Comparison of ENCODE assay signal across 8 cellular contexts in genomic region chr11:1693327-1694063, GRCh38. TPM values are rescaled to one million over a fixed set of nuclear protein-coding genes. Genes with fewer than 3 reads are reported as not detected.
DNase-seq lines count a peak whose midpoint lies in the region; ATAC-seq and FAIRE-seq lines count a peak whose summit lies in the region.

No MANE protein-coding gene starts in this region.

- no peak for FAIRE-seq in GM19239 (lab: Jason Lieb, UNC)

- ATAC-seq in left colon (peak; percentile 81), GM19328 (IDR thresholded peaks at IDR 0.05; ENCODE audit: unreplicated experiment) (no peak)

- DNase-seq in A172 (ENCODE audit: low spot score) (peak; percentile 51), GM19239 (ENCODE audit: insufficient read length, low spot score) (peak; percentile 80), NCI-H2171 treated with DMSO at 0.1 percent for 48 hours (lab: John Stamatoyannopoulos, UW) (peak; percentile 46), dedifferentiated amniotic fluid mesenchymal stem cell (ENCODE audit: extremely low spot score) (peak; percentile 44), left colon (peak; percentile 55 to 80)
- peak; percentile 68 for DNase-seq in activated CD4-positive, alpha-beta T cell treated with anti-CD3 and anti-CD28 coated beads, Interleukin-2, amount 50 U/mL, for 1 hour
- peak; percentile 40 to 62 for DNase-seq in stimulated activated CD4-positive, alpha-beta T cell treated with anti-CD3 and anti-CD28 coated beads, Interleukin-1b, Interleukin-23, amount 100 ng/mL, for 1 hour (ENCODE audit: low read depth in 2 of 2)

- intact Hi-C loops in left colon (cut with DNase I, micrococcal nuclease), result loop anchor here (2.0 to 5.0 kb wide), 2 partner anchors 139 kb away; partner anchors contain the start of gene SYT8 (in 1 of the 2)

RNA-seq across cellular contexts. Expression of gene KRTAP5-6, which starts 3.5 kb away (rescaled TPM):
- not detected in 2 replicates for total RNA-seq in A172 (2014; rRNA removed; shearing (Covaris generic))
- total RNA-seq in left colon, result not detected

RNA-seq across cellular contexts. Expression of gene IFITM10, which starts 56.9 kb away (rescaled TPM):
- total RNA-seq in A172 (2014; rRNA removed; shearing (Covaris generic)), result 2.9 and 3.0 TPM in 2 replicates
- total RNA-seq in left colon, result 1 to 10 TPM in 1 of 2 donors, under 1 TPM in 1; 0.87 to 1.7 TPM
